Comparison of ENCODE assay signal across 9 cellular contexts in genomic region chr16:4850211-4850610, GRCh38. TPM values are rescaled to one million over a fixed set of nuclear protein-coding genes. Genes with fewer than 3 reads are reported as not detected.
DNase-seq lines count a peak whose midpoint lies in the region; FAIRE-seq and TF ChIP-seq lines count a peak whose summit lies in the region.
"Had no signal": no experiment of that assay in that cellular context is flagged by ENCODE, and none has a peak within 500 bp of the region (broad histone marks: within the 10 kb centered on the region; RNA-seq: fewer than 3 reads in every experiment).

No MANE protein-coding gene starts in this region.

- WGBS in ovary, 3 donors, result 50 to 67% (median 55%) methylated on average over 3 of the region's 3 CpGs

- peak overlapping the region in 2 of 8 donors; percentile 42 to 55 for H3K27ac Mint-ChIP-seq in CD8-positive, alpha-beta memory T cell

- POLR2A ChIA-PET in CD8-positive, alpha-beta memory T cell (lab: Charles Lee), result no interaction called here

- no peak overlapping the region for H3K27ac ChIP-seq in CD8-positive, alpha-beta memory T cell (ENCODE audit: low read depth, low read length)
- H3K27ac ChIP-seq in coronary artery (no peak overlapping the region), ovary (no peak overlapping the region)

- peaks cover 0 to 39% (median 5%) of the 10 kb centered on the region in 3 donors for H3K36me3 Mint-ChIP-seq in CD8-positive, alpha-beta memory T cell

- TF ChIP-seq CTCF in HFF-Myc (IDR thresholded peaks at IDR 0.05; ENCODE audit: low read depth, low read length, missing control alignments) (no peak), coronary artery (IDR thresholded peaks at IDR 0.05) (no peak), ovary (IDR thresholded peaks at IDR 0.05) (no peak)

- H3K36me3 ChIP-seq in CD8-positive, alpha-beta memory T cell (ENCODE audit: insufficient read depth, low read length), result peaks cover 4% of the 10 kb centered on the region
- H3K36me3 ChIP-seq in neuron (ENCODE audit: insufficient read depth, low read length) (peaks cover 24% of the 10 kb centered on the region), ovary (no peaks in the 10 kb centered on the region)

- no peaks in the 10 kb centered on the region for H3K27me3 ChIP-seq in CD8-positive, alpha-beta memory T cell (ENCODE audit: insufficient read depth, low read length, poor library complexity, severe bottlenecking)
- H3K27me3 ChIP-seq in neuron (ENCODE audit: insufficient read depth, low read length), result no peaks in the 10 kb centered on the region
- no peaks in the 10 kb centered on the region for H3K27me3 ChIP-seq in ovary
- H3K27me3 ChIP-seq: dorsolateral prefrontal cortex had no signal

- FAIRE-seq in GM12891 (lab: Jason Lieb, UNC), result no peak

- no peaks in the 10 kb centered on the region for H3K27me3 Mint-ChIP-seq in CD8-positive, alpha-beta memory T cell

- CTCF ChIA-PET in CD8-positive, alpha-beta memory T cell (lab: Charles Lee), result no interaction called here

- no peak for TF ChIP-seq POLR2A in GM12891 (IDR thresholded peaks at IDR 0.05; ENCODE audit: low read depth, low read length)
- TF ChIP-seq POLR2A in ovary (IDR thresholded peaks at IDR 0.05), result no peak

- peak overlapping the region; percentile 11 to 65 (median 32) for H3K4me3 Mint-ChIP-seq in CD8-positive, alpha-beta memory T cell

- peaks cover 44% of the 10 kb centered on the region for H3K4me1 ChIP-seq in CD8-positive, alpha-beta memory T cell (ENCODE audit: insufficient read depth, low read length)
- peaks cover 47% of the 10 kb centered on the region for H3K4me1 ChIP-seq in neuron (ENCODE audit: insufficient read depth, low read length)
- H3K4me1 ChIP-seq in ovary (ENCODE audit: insufficient read depth), result peaks cover 10% of the 10 kb centered on the region

- TF ChIP-seq EP300 in ovary (IDR thresholded peaks at IDR 0.05), result no peak

- H3K4me3 ChIP-seq in CD8-positive, alpha-beta memory T cell (ENCODE audit: low read length), result peak overlapping the region; percentile 7
- peak overlapping the region; percentile 94 for H3K4me3 ChIP-seq in HFF-Myc (replicated peaks; ENCODE audit: low read depth, low read length)
- peak overlapping the region; percentile 43 for H3K4me3 ChIP-seq in coronary artery
- peak overlapping the region; percentile 18 for H3K4me3 ChIP-seq in neuron (ENCODE audit: low read length)
- no peak overlapping the region for H3K4me3 ChIP-seq in ovary

- no peaks in the 10 kb centered on the region for H3K9me3 ChIP-seq in CD8-positive, alpha-beta memory T cell (ENCODE audit: low read length)
- no peaks in the 10 kb centered on the region for H3K9me3 ChIP-seq in neuron (ENCODE audit: low read length)
- H3K9me3 ChIP-seq in ovary, result no peaks in the 10 kb centered on the region

- H3K4me1 Mint-ChIP-seq in CD8-positive, alpha-beta memory T cell, result peaks cover 54 to 61% (median 59%) of the 10 kb centered on the region in 3 donors

- DNase-seq in CD8-positive, alpha-beta memory T cell, result no peak
- DNase-seq in HFF-Myc (ENCODE audit: extremely low read depth, low read depth) (no peak), coronary artery (ENCODE audit: low spot score) (no peak), GM12891 (ENCODE audit: insufficient read length, low spot score) (no peak), ovary (no peak), GM19238 (ENCODE audit: insufficient read length, low spot score) (no peak)
- DNase-seq: dorsolateral prefrontal cortex had no signal

- H2AFZ ChIP-seq in neuron (ENCODE audit: low read depth, low read length), result no peak overlapping the region

- intact Hi-C loops in ovary (cut with DNase I), result loop anchor here in 2 of 4 donors (10.0 kb wide), 2 partner anchors 85 to 95 kb away; partner anchors contain the start of gene PPL (in 1 of the 2)

- no peaks in the 10 kb centered on the region for H3K9me3 Mint-ChIP-seq in CD8-positive, alpha-beta memory T cell

TF ChIP-seq in GM12891, 5 proteins besides CTCF, POLR2A, EP300 and RAD21:
- TF ChIP-seq TAF1 (IDR thresholded peaks at IDR 0.05; ENCODE audit: low read depth, low read length) (no peak), POU2F2 (IDR thresholded peaks at IDR 0.05; ENCODE audit: low read depth, low read length) (no peak), POLR2AphosphoS5 (IDR thresholded peaks at IDR 0.05; ENCODE audit: low read depth, low read length) (no peak), SPI1 (IDR thresholded peaks at IDR 0.05; ENCODE audit: low read depth, low read length) (no peak), PAX5 (IDR thresholded peaks at IDR 0.05; ENCODE audit: insufficient read depth, low read length, severe bottlenecking) (no peak)

RNA-seq across cellular contexts. Expression of gene UBN1, which starts 2.9 kb away (rescaled TPM):
- total RNA-seq in CD8-positive, alpha-beta memory T cell, result 10 to 100 TPM; 40.3 to 41.0 TPM
- polyA plus RNA-seq in CD8-positive, alpha-beta memory T cell, result 23.3 TPM
- 15.2 TPM for polyA plus RNA-seq in GM12891 (2012; ENCODE audit: low read depth, missing spikeins)
- 10 to 100 TPM; 16.1 to 41.3 (median 27.3) TPM for total RNA-seq in ovary
- 10 to 100 TPM; 14.5 to 17.9 TPM for polyA plus RNA-seq in ovary

RNA-seq across cellular contexts. Expression of gene GLYR1, which starts 3.1 kb away (rescaled TPM):
- total RNA-seq in CD8-positive, alpha-beta memory T cell, result 100 to 1,000 TPM; 104 to 110 TPM
- polyA plus RNA-seq in CD8-positive, alpha-beta memory T cell, result 40.2 TPM
- 38.9 TPM for polyA plus RNA-seq in GM12891 (2012; ENCODE audit: low read depth, missing spikeins)
- total RNA-seq in ovary, result 10 to 100 TPM; 30.3 to 79.5 (median 69.7) TPM
- 10 to 100 TPM; 36.9 to 77.1 TPM for polyA plus RNA-seq in ovary

RNA-seq across cellular contexts. Expression of gene ROGDI, which starts 47.8 kb away (rescaled TPM):
- total RNA-seq in CD8-positive, alpha-beta memory T cell, result 1 to 10 TPM; 7.4 to 8.1 TPM
- polyA plus RNA-seq in CD8-positive, alpha-beta memory T cell, result 7.8 TPM
- 10.1 TPM for polyA plus RNA-seq in GM12891 (2012; ENCODE audit: low read depth, missing spikeins)
- total RNA-seq in ovary, result 10 to 100 TPM in 6 of 7 donors, 1 to 10 TPM in 1; 6.0 to 31.9 (median 25.0) TPM
- polyA plus RNA-seq in ovary, result 10 to 100 TPM in 1 of 2 donors, 1 to 10 TPM in 1; 9.2 to 17.3 TPM

RNA-seq across cellular contexts. Expression of gene SMIM22, which starts 55.0 kb away (rescaled TPM):
- total RNA-seq in CD8-positive, alpha-beta memory T cell, result not detected
- polyA plus RNA-seq in CD8-positive, alpha-beta memory T cell, result not detected
- not detected for polyA plus RNA-seq in GM12891 (2012; ENCODE audit: low read depth, missing spikeins)
- total RNA-seq in ovary, result 10 to 100 TPM in 2 of 7 donors, 1 to 10 TPM in 2, not detected in 3; 1.5 to 30.9 (median 7.8) TPM
- not detected for polyA plus RNA-seq in ovary
- total RNA-seq: posterior vena cava had no signal
